ENCODE assay signal across 21 cellular contexts in the genomic region with DNA sequence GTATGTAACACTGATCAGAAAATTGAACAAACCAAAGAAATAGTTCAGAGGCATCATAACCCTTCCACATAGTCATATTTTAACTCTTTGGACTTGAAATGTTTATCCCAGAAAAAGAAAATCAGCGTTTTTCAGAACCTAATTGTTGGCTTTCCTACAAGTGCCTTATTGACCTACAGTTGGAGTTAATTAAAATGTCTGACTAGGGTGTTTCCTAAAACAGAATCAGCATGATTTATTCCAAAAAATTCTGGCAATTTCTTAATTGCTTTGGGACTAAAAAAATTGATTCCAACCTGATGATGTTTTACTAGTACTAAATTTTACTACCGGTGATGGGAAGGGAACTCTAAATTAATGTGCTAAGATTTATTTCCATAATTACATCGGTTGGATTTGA.
DNase-seq lines count a peak whose midpoint lies in the region; ATAC-seq, FAIRE-seq and TF ChIP-seq lines count a peak whose summit lies in the region.
"Had no signal": no experiment of that assay in that cellular context is flagged by ENCODE, and none has a peak within 500 bp of the region (broad histone marks: within the 10 kb centered on the region; RNA-seq: fewer than 3 reads in every experiment).

No MANE protein-coding gene starts in this region.

- H3K79me2 ChIP-seq in SK-N-SH (ENCODE audit: insufficient read depth): no peaks in the 10 kb centered on the region

- H2AFZ ChIP-seq in SK-N-SH (ENCODE audit: low read depth): 0 out of 2 replicates have a peak overlapping the region, but pooled peaks have one; percentile 31

- DNase-seq in SK-N-SH (no peak), fibroblast of peridontal ligament (ENCODE audit: extremely low read depth) (peak; percentile 69), suprapubic skin (ENCODE audit: low spot score in 2 of 2) (no peak)
- DNase-seq in naive thymus-derived CD4-positive, alpha-beta T cell: no peak
- DNase-seq in stimulated activated CD4-positive, alpha-beta T cell treated with anti-CD3 and anti-CD28 coated beads, Interleukin-4, amount 100 ng/mL, for 4 hours: no peak
- DNase-seq: CD4-positive, alpha-beta memory T cell; DMS153; DMS79; GF-D8; HCEC 1CT; IMR-90 had no signal

- POLR2A ChIA-PET in SK-N-SH (lab: Yijun Ruan, JAX): no interaction called here
- POLR2A ChIA-PET in naive thymus-derived CD4-positive, alpha-beta T cell (lab: Charles Lee): no interaction called here

- H3K27ac ChIP-seq in SK-N-SH (ENCODE audit: low read depth in 2 of 2, low read length in 1 of 2) (no peak overlapping the region), suprapubic skin (peak overlapping the region; percentile 54)
- no peak overlapping the region for H3K27ac ChIP-seq in naive thymus-derived CD4-positive, alpha-beta T cell (ENCODE audit: low read depth, low read length)
- H3K27ac ChIP-seq: 22Rv1, A549, BLaER1 had no signal

- intact Hi-C loops in naive thymus-derived CD4-positive, alpha-beta T cell (cut with micrococcal nuclease): no loop called here

- no peaks in the 10 kb centered on the region for H3K4me1 Mint-ChIP-seq in naive thymus-derived CD4-positive, alpha-beta T cell
- H3K4me1 Mint-ChIP-seq: CD14-positive monocyte; CD4-positive, alpha-beta memory T cell had no signal

- TF ChIP-seq RAD21 in SK-N-SH (IDR thresholded peaks at IDR 0.05; ENCODE audit: low read length): no peak

- no peak for ATAC-seq in SK-N-SH treated with all-trans-retinoic acid at 6 μM for 48 hours
- ATAC-seq in naive thymus-derived CD4-positive, alpha-beta T cell: no peak
- no peak for ATAC-seq in GM18868 (IDR thresholded peaks at IDR 0.05; ENCODE audit: unreplicated experiment)
- ATAC-seq: A549 had no signal

- no peak overlapping the region for H3K4me3 Mint-ChIP-seq in naive thymus-derived CD4-positive, alpha-beta T cell
- H3K4me3 Mint-ChIP-seq: CD14-positive monocyte; CD4-positive, alpha-beta memory T cell; GM23338 had no signal

- H3K27ac Mint-ChIP-seq in naive thymus-derived CD4-positive, alpha-beta T cell: no peak overlapping the region
- H3K27ac Mint-ChIP-seq: CD14-positive monocyte; CD4-positive, alpha-beta memory T cell had no signal

- no peaks in the 10 kb centered on the region for H3K36me3 Mint-ChIP-seq in naive thymus-derived CD4-positive, alpha-beta T cell
- H3K36me3 Mint-ChIP-seq: CD14-positive monocyte; CD4-positive, alpha-beta memory T cell had no signal

- no peaks in the 10 kb centered on the region for H3F3A ChIP-seq in SK-N-SH (replicated peaks; ENCODE audit: insufficient read depth)

- H3K4me1 ChIP-seq in SK-N-SH (ENCODE audit: control insufficient read depth in 1 of 2, insufficient read depth in 2 of 2, low read depth in 1 of 2, low read length in 1 of 2) (peaks cover 0 to 5% of the 10 kb centered on the region in 2 experiments; a peak in 1 of 4 replicates), suprapubic skin (peaks cover 3% of the 10 kb centered on the region)
- H3K4me1 ChIP-seq in naive thymus-derived CD4-positive, alpha-beta T cell (ENCODE audit: control insufficient read depth in 2 of 2, insufficient read depth in 2 of 2, low read length in 2 of 2): no peaks in the 10 kb centered on the region
- H3K4me1 ChIP-seq: A549, BLaER1 had no signal

- H3K36me3 ChIP-seq in SK-N-SH (replicated peaks in 1 of 2; ENCODE audit: control insufficient read depth in 1 of 2, insufficient read depth in 2 of 2, low read length in 1 of 2) (no peaks in the 10 kb centered on the region), suprapubic skin (no peaks in the 10 kb centered on the region)
- H3K36me3 ChIP-seq in naive thymus-derived CD4-positive, alpha-beta T cell (ENCODE audit: control insufficient read depth in 2 of 3, insufficient read depth in 3 of 3, low read length in 3 of 3): no peaks in the 10 kb centered on the region
- H3K36me3 ChIP-seq: BLaER1 had no signal

- no peak overlapping the region for H3K4me2 ChIP-seq in SK-N-SH
- H3K4me2 ChIP-seq: A549, BLaER1, GM23338 had no signal

- no peaks in the 10 kb centered on the region for H3K9me2 ChIP-seq in SK-N-SH

- H3K4me3 ChIP-seq in SK-N-SH (ENCODE audit: low read depth in 2 of 2, low read length in 1 of 2): no peak overlapping the region
- no peak overlapping the region for H3K4me3 ChIP-seq in suprapubic skin
- H3K4me3 ChIP-seq in naive thymus-derived CD4-positive, alpha-beta T cell (ENCODE audit: low read length): no peak overlapping the region
- H3K4me3 ChIP-seq: A549, BLaER1, GM23338 had no signal

- H3K27me3 ChIP-seq in SK-N-SH (ENCODE audit: insufficient read depth): no peaks in the 10 kb centered on the region
- no peaks in the 10 kb centered on the region for H3K27me3 ChIP-seq in suprapubic skin
- H3K27me3 ChIP-seq in naive thymus-derived CD4-positive, alpha-beta T cell (ENCODE audit: control insufficient read depth in 2 of 2, insufficient read depth in 2 of 2, low read length in 2 of 2): no peaks in the 10 kb centered on the region
- H3K27me3 ChIP-seq: BLaER1 had no signal

- TF ChIP-seq EP300 in SK-N-SH (IDR thresholded peaks at IDR 0.05; ENCODE audit: borderline replicate concordance in 1 of 2, low read depth in 1 of 2, low read length in 1 of 2) (no peak), suprapubic skin (IDR thresholded peaks at IDR 0.05) (no peak)

- 89% methylated on average over 3 of the region's 3 CpGs for WGBS in SK-N-SH (ENCODE audit: low lambda C conversion rate)
- WGBS in suprapubic skin: 31% methylated on average over 3 of the region's 3 CpGs

- FAIRE-seq in endometrium (lab: Jason Lieb, UNC): peak; percentile 83
- FAIRE-seq: A549, H54, HTR-8/SVneo had no signal

- peaks cover 0 to 5% (median 0%) of the 10 kb centered on the region in 5 donors for H3K27me3 Mint-ChIP-seq in naive thymus-derived CD4-positive, alpha-beta T cell
- H3K27me3 Mint-ChIP-seq: CD4-positive, alpha-beta memory T cell had no signal

- no peak for TF ChIP-seq POLR2A in suprapubic skin (IDR thresholded peaks at IDR 0.05)

- H4K20me1 ChIP-seq in SK-N-SH (ENCODE audit: insufficient read depth): no peaks in the 10 kb centered on the region
- H4K20me1 ChIP-seq: BLaER1 had no signal

- CTCF ChIA-PET in SK-N-SH (lab: Yijun Ruan, JAX): no interaction called here
- CTCF ChIA-PET in naive thymus-derived CD4-positive, alpha-beta T cell (lab: Charles Lee): no interaction called here

- H3K9me3 Mint-ChIP-seq in naive thymus-derived CD4-positive, alpha-beta T cell: no peaks in the 10 kb centered on the region
- H3K9me3 Mint-ChIP-seq: CD14-positive monocyte had no signal

- no peak for TF ChIP-seq CTCF in SK-N-SH (IDR thresholded peaks at IDR 0.05)
- TF ChIP-seq CTCF in suprapubic skin (IDR thresholded peaks at IDR 0.05): no peak

- H3K9me3 ChIP-seq in SK-N-SH (no peaks in the 10 kb centered on the region), suprapubic skin (no peaks in the 10 kb centered on the region)
- no peaks in the 10 kb centered on the region for H3K9me3 ChIP-seq in naive thymus-derived CD4-positive, alpha-beta T cell (ENCODE audit: control insufficient read depth in 2 of 3, low read length in 3 of 3)
- H3K9me3 ChIP-seq: A549, BLaER1 had no signal

- H3K9ac ChIP-seq in SK-N-SH: no peak overlapping the region
- H3K9ac ChIP-seq: BLaER1 had no signal

TF ChIP-seq in SK-N-SH, 30 proteins besides CTCF, POLR2A, EP300 and RAD21 (continues in another document):
- TF ChIP-seq USF1 (IDR thresholded peaks at IDR 0.05; ENCODE audit: borderline replicate concordance, low read depth) (no peak), FOSL2 (IDR thresholded peaks at IDR 0.05; ENCODE audit: borderline replicate concordance, low read depth) (no peak), POLR2AphosphoS5 (IDR thresholded peaks at IDR 0.05; ENCODE audit: low read depth, low read length) (no peak), PBX3 (IDR thresholded peaks at IDR 0.05) (no peak), ELF1 (IDR thresholded peaks at IDR 0.05) (no peak), GABPA (IDR thresholded peaks at IDR 0.05; ENCODE audit: low read depth) (no peak)

TF ChIP-seq in SK-N-SH treated with all-trans-retinoic acid at 6 μM for 48 hours, 23 proteins besides CTCF, POLR2A, EP300 and RAD21:
- TF ChIP-seq TCF4 (CRISPR knock-in tag; IDR thresholded peaks at IDR 0.05; ENCODE audit: borderline replicate concordance): no peak
- no peak for TF ChIP-seq ESRRG (CRISPR knock-in tag; IDR thresholded peaks at IDR 0.05)
- TF ChIP-seq CSRNP3 (CRISPR knock-in tag; IDR thresholded peaks at IDR 0.05): no peak
- no peak for TF ChIP-seq CREB5 (CRISPR knock-in tag; IDR thresholded peaks at IDR 0.05; ENCODE audit: low read depth)
- no peak for TF ChIP-seq ARNTL (CRISPR knock-in tag; IDR thresholded peaks at IDR 0.05; ENCODE audit: borderline replicate concordance, low read depth)
- TF ChIP-seq TOX (CRISPR knock-in tag; IDR thresholded peaks at IDR 0.05; ENCODE audit: borderline replicate concordance): no peak
- no peak for TF ChIP-seq ZFP3 (CRISPR knock-in tag; IDR thresholded peaks at IDR 0.05)
- TF ChIP-seq ZFP30 (CRISPR knock-in tag; IDR thresholded peaks at IDR 0.05): no peak
- no peak for TF ChIP-seq OSR1 (CRISPR knock-in tag; IDR thresholded peaks at IDR 0.05)
- TF ChIP-seq GLIS3 (CRISPR knock-in tag; IDR thresholded peaks at IDR 0.05): no peak
- TF ChIP-seq ZC3H10 (CRISPR knock-in tag; IDR thresholded peaks at IDR 0.05): no peak
- TF ChIP-seq ZNF70 (CRISPR knock-in tag; IDR thresholded peaks at IDR 0.05): no peak
- TF ChIP-seq SNAI2 (CRISPR knock-in tag; IDR thresholded peaks at IDR 0.05): no peak
- TF ChIP-seq PPARA (CRISPR knock-in tag; IDR thresholded peaks at IDR 0.05; ENCODE audit: borderline replicate concordance): no peak
TF ChIP-seq in SK-N-SH treated with all-trans-retinoic acid at 6 μM for 48 hours: peak in this region for 0.
